ENCODE assay signal across 19 cellular contexts in genomic region chr12:16094437-16094836, GRCh38.
A peak's percentile ranks its signal among the peaks of the same experiment; 100 is the strongest.
DNase-seq lines count a peak whose midpoint lies in the region; ATAC-seq and TF ChIP-seq lines count a peak whose summit lies in the region.
"Had no signal": no experiment of that assay in that cellular context is flagged by ENCODE, and none has a peak within 500 bp of the region (broad histone marks: within the 10 kb centered on the region; RNA-seq: fewer than 3 reads in every experiment).

No MANE protein-coding gene starts in this region.

- H3K9ac ChIP-seq in Loucy (ENCODE audit: low read depth, low read length, poor library complexity, severe bottlenecking) = no peak overlapping the region

- DNase-seq in pons (ENCODE audit: low spot score) (no peak), SIG-M5 (lab: John Stamatoyannopoulos, UW) (no peak), GM10248 (ENCODE audit: extremely low spot score) (no peak), GOT3 (lab: John Stamatoyannopoulos, UW) (no peak)
- DNase-seq: 8988T; BE2C; Caco-2; CD4-positive, alpha-beta T cell; NCI-H1105; NCI-H510A treated with DMSO at 0.1 percent for 48 hours; NCI-H774; OCI-M1; SHP77 treated with DMSO at 0.1 percent for 48 hours; T-cell had no signal

- H3K4me3 ChIP-seq in Loucy (ENCODE audit: low read length, poor library complexity, severe bottlenecking) = no peak overlapping the region

- no peak overlapping the region for H3K4me2 ChIP-seq in Loucy (ENCODE audit: low read depth, low read length, poor library complexity, severe bottlenecking)

- TF ChIP-seq CTCF in Loucy (conservative IDR thresholded peaks at IDR 0.05; ENCODE audit: low read length) (no peak), GM10248 (IDR thresholded peaks at IDR 0.05; ENCODE audit: control extremely low read depth, extremely low read depth, low read depth, missing control alignments) (no peak)

- no peaks in the 10 kb centered on the region for H3K36me3 ChIP-seq in Loucy (ENCODE audit: insufficient read depth, low read length)
- H3K36me3 ChIP-seq: BE2C had no signal

- no peaks in the 10 kb centered on the region for H3F3A ChIP-seq in Loucy (ENCODE audit: low read depth)

- peaks cover 4% of the 10 kb centered on the region for H3K4me1 ChIP-seq in Loucy (ENCODE audit: insufficient read depth, low read length, poor library complexity, severe bottlenecking)
- H3K4me1 ChIP-seq: BE2C, Caco-2 had no signal

- no peaks in the 10 kb centered on the region for H3K79me2 ChIP-seq in Loucy (ENCODE audit: insufficient read depth, low read length)

- H3K9me3 ChIP-seq in Loucy (ENCODE audit: insufficient read depth, low read depth, low read length) = no peaks in the 10 kb centered on the region
- H3K9me3 ChIP-seq: BE2C had no signal

- no peaks in the 10 kb centered on the region for H3K27me3 ChIP-seq in Loucy (ENCODE audit: insufficient read depth, low read length, poor library complexity, severe bottlenecking)
- H3K27me3 ChIP-seq: BE2C had no signal

- no peaks in the 10 kb centered on the region for H3K9me2 ChIP-seq in Loucy (replicated peaks; ENCODE audit: low read depth, low read length)

- ATAC-seq in GM18498 (IDR thresholded peaks at IDR 0.05; ENCODE audit: unreplicated experiment) (peak; percentile 58), GM19023 (IDR thresholded peaks at IDR 0.05; ENCODE audit: unreplicated experiment) (peak; percentile 80), HG02981 (IDR thresholded peaks at IDR 0.05; ENCODE audit: unreplicated experiment) (peak; percentile 76)
- ATAC-seq: SK-N-SH treated with all-trans-retinoic acid at 6 μM for 48 hours, T-cell had no signal

- H2AFZ ChIP-seq in Loucy (ENCODE audit: low read length) = peak overlapping the region; percentile 23; the same call in 1 of the 2 replicates

- POLR2A ChIA-PET in GM10248 (lab: Yijun Ruan, JAX) = no interaction called here

- H4K20me1 ChIP-seq in Loucy (ENCODE audit: insufficient read depth, low read length, poor library complexity, severe bottlenecking) = no peaks in the 10 kb centered on the region

- CTCF ChIA-PET in GM10248 (lab: Yijun Ruan, JAX) = no interaction called here
